Comparison of ENCODE assay signal across 11 cellular contexts in genomic region chr11:75425422-75425821, GRCh38. TPM values are rescaled to one million over a fixed set of nuclear protein-coding genes. Genes with fewer than 3 reads are reported as not detected.
A peak's percentile ranks its signal among the peaks of the same experiment; 100 is the strongest.
DNase-seq lines count a peak whose midpoint lies in the region; ATAC-seq and TF ChIP-seq lines count a peak whose summit lies in the region.
"Had no signal": no experiment of that assay in that cellular context is flagged by ENCODE, and none has a peak within 500 bp of the region (broad histone marks: within the 10 kb centered on the region; RNA-seq: fewer than 3 reads in every experiment).

No MANE protein-coding gene starts in this region.

- no peak overlapping the region for H3K4me3 ChIP-seq in SK-N-SH (ENCODE audit: low read depth in 2 of 2, low read length in 1 of 2)
- H3K4me3 ChIP-seq in OCI-LY7 (ENCODE audit: low read depth, low read length, poor library complexity, severe bottlenecking): no peak overlapping the region
- H3K4me3 ChIP-seq in fibroblast of the aortic adventitia (ENCODE audit: low read depth, low read length): no peak overlapping the region
- no peak overlapping the region for H3K4me3 ChIP-seq in aorta (ENCODE audit: low read length in 2 of 2)
- no peak overlapping the region for H3K4me3 ChIP-seq in left lung

- CTCF ChIA-PET in SK-N-SH (lab: Yijun Ruan, JAX): interaction anchor here (0.8 to 2.1 kb wide), 7 partner anchors 9 to 37 kb away, joined by 3 to 8 read pairs (median 4); no protein-coding TSS in a partner anchor
- CTCF ChIA-PET in OCI-LY7 (lab: Charles Lee; ENCODE audit: unreplicated experiment): no interaction called here

- H2AFZ ChIP-seq in SK-N-SH (ENCODE audit: low read depth) (no peak overlapping the region), OCI-LY7 (ENCODE audit: low read length) (no peak overlapping the region)

- peaks cover 10% of the 10 kb centered on the region for H3F3A ChIP-seq in SK-N-SH (replicated peaks; ENCODE audit: insufficient read depth)

- no peak overlapping the region for H3K9ac ChIP-seq in SK-N-SH

- BruUV-seq in OCI-LY7 (replicated peaks; lab: Mats Ljungman, UMichigan): no TSS peak

- TF ChIP-seq RAD21 in SK-N-SH (IDR thresholded peaks at IDR 0.05; ENCODE audit: low read length): no peak

- POLR2A ChIA-PET in SK-N-SH (lab: Yijun Ruan, JAX): interaction anchor here (0.7 kb wide), 1 partner anchor 10 kb away, joined by 5 read pairs; no protein-coding TSS in a partner anchor
- POLR2A ChIA-PET in OCI-LY7 (lab: Charles Lee): interaction anchor here (0.7 kb wide), 2 partner anchors 25 to 226 kb away, joined by 3 read pairs; no protein-coding TSS in a partner anchor

- intact Hi-C loops in OCI-LY7 (cut with micrococcal nuclease; ENCODE audit: unreplicated experiment): loop anchor here (2.0 kb wide), 1 partner anchor 37 kb away; no protein-coding TSS in a partner anchor
- intact Hi-C loops in aorta (cut with DNase I): no loop called here
- intact Hi-C loops in left lung (cut with DNase I): no loop called here

- no peaks in the 10 kb centered on the region for H4K20me1 ChIP-seq in SK-N-SH (ENCODE audit: insufficient read depth)
- H4K20me1 ChIP-seq in OCI-LY7 (ENCODE audit: insufficient read depth, low read length): no peaks in the 10 kb centered on the region

- TF ChIP-seq EP300 in SK-N-SH (IDR thresholded peaks at IDR 0.05; ENCODE audit: borderline replicate concordance in 1 of 2, low read depth in 1 of 2, low read length in 1 of 2): no peak

- no peak for ATAC-seq in SK-N-SH treated with all-trans-retinoic acid at 6 μM for 48 hours
- no peak for ATAC-seq in aorta (ENCODE audit: low FRiP score)
- no peak for ATAC-seq in left lung
- ATAC-seq: natural killer cell treated with Interleukin-12 subunit alpha and Interleukin-12 subunit beta and Interleukin-15 and Interleukin-18, amount 100 ng/mL, for 72 hours had no signal

- no peaks in the 10 kb centered on the region for H3K9me2 ChIP-seq in SK-N-SH
- H3K9me2 ChIP-seq in OCI-LY7 (ENCODE audit: insufficient read depth, low read length): no peaks in the 10 kb centered on the region

- TF ChIP-seq CTCF in SK-N-SH (IDR thresholded peaks at IDR 0.05) (peak; percentile 37), OCI-LY7 (conservative IDR thresholded peaks at IDR 0.05; ENCODE audit: low read length) (peak; percentile 63), fibroblast of the aortic adventitia (IDR thresholded peaks at IDR 0.05; ENCODE audit: insufficient read depth, low read length) (peak; percentile 20), left lung (IDR thresholded peaks at IDR 0.05) (no peak)

- DNase-seq in SK-N-SH: peak; percentile 56
- peak; percentile 13 for DNase-seq in OCI-LY7 (ENCODE audit: low spot score)
- DNase-seq in fibroblast of the aortic adventitia (ENCODE audit: low read depth): no peak
- DNase-seq in aorta: peak; percentile 42 to 73
- no peak for DNase-seq in activated CD4-positive, alpha-beta T cell treated with anti-CD3 and anti-CD28 coated beads, Interleukin-2, amount 50 U/mL, for 1 hour
- DNase-seq in left lung: no peak
- DNase-seq in NCI-H1105 (lab: John Stamatoyannopoulos, UW): no peak
- DNase-seq: ACHN; stimulated activated CD4-positive, alpha-beta T cell treated with anti-CD3 and anti-CD28 coated beads, Interleukin-12 subunit alpha, Interleukin-12 subunit beta, amount 100 ng/mL, for 4 hours had no signal

- no peak overlapping the region for H3K27ac ChIP-seq in SK-N-SH (ENCODE audit: low read depth in 2 of 2, low read length in 1 of 2)
- H3K27ac ChIP-seq in OCI-LY7 (ENCODE audit: low read depth, low read length, poor library complexity, severe bottlenecking): no peak overlapping the region
- H3K27ac ChIP-seq in aorta (ENCODE audit: low read depth in 1 of 2, low read length in 2 of 2): no peak overlapping the region
- no peak overlapping the region for H3K27ac ChIP-seq in left lung

- H3K36me3 ChIP-seq in SK-N-SH (replicated peaks in 1 of 2; ENCODE audit: control insufficient read depth in 1 of 2, insufficient read depth in 2 of 2, low read length in 1 of 2) (peaks cover 6 to 11% of the 10 kb centered on the region in 2 experiments), OCI-LY7 (ENCODE audit: insufficient read depth, low read length) (no peaks in the 10 kb centered on the region), aorta (ENCODE audit: control insufficient read depth in 1 of 2, insufficient read depth in 2 of 2, low read length in 1 of 2) (no peaks in the 10 kb centered on the region), left lung (peaks cover 0 to 14% of the 10 kb centered on the region in 2 donors)

- WGBS in SK-N-SH (ENCODE audit: low lambda C conversion rate): 98% methylated on average over 22 of the region's 29 CpGs
- WGBS in aorta, 2 donors: 76 to 80% methylated on average over 27 to 29 of the region's 29 CpGs

- H3K4me2 ChIP-seq in SK-N-SH (no peak overlapping the region), OCI-LY7 (ENCODE audit: low read length) (no peak overlapping the region)

- peaks cover under 1% of the 10 kb centered on the region; the same call in 1 of the 2 replicates for H3K79me2 ChIP-seq in SK-N-SH (ENCODE audit: insufficient read depth)
- no peaks in the 10 kb centered on the region for H3K79me2 ChIP-seq in OCI-LY7 (ENCODE audit: insufficient read depth, low read depth, low read length)

- H3K4me1 ChIP-seq in SK-N-SH (ENCODE audit: control insufficient read depth in 1 of 2, insufficient read depth in 2 of 2, low read depth in 1 of 2, low read length in 1 of 2) (peaks cover 0 to 29% of the 10 kb centered on the region in 2 experiments; a peak in 1 of 4 replicates), OCI-LY7 (ENCODE audit: insufficient read depth, low read length, poor library complexity, severe bottlenecking) (no peaks in the 10 kb centered on the region), aorta (ENCODE audit: control insufficient read depth in 1 of 2, insufficient read depth in 2 of 2, low read length in 2 of 2) (no peaks in the 10 kb centered on the region), left lung (peaks cover 0 to 8% of the 10 kb centered on the region in 2 donors)

- H3K27me3 ChIP-seq in SK-N-SH (ENCODE audit: insufficient read depth) (peaks cover under 1% of the 10 kb centered on the region; the same call in 1 of the 2 replicates), aorta (ENCODE audit: control insufficient read depth in 1 of 2, insufficient read depth in 2 of 2, low read length in 1 of 2) (no peaks in the 10 kb centered on the region), left lung (peaks cover 2 to 29% of the 10 kb centered on the region in 2 donors)

- H3K9me3 ChIP-seq in SK-N-SH (no peaks in the 10 kb centered on the region), OCI-LY7 (ENCODE audit: low read length) (no peaks in the 10 kb centered on the region), aorta (ENCODE audit: control insufficient read depth, low read length) (no peaks in the 10 kb centered on the region), left lung (peaks cover 0 to 6% of the 10 kb centered on the region in 2 donors)

TF ChIP-seq in SK-N-SH, 30 proteins besides CTCF, POLR2A, EP300 and RAD21 (continues in another document):
- no peak for TF ChIP-seq SIN3A (IDR thresholded peaks at IDR 0.05; ENCODE audit: borderline replicate concordance, low read depth, low read length)
- no peak for TF ChIP-seq GATA2 (CRISPR knock-in tag; IDR thresholded peaks at IDR 0.05)
- no peak for TF ChIP-seq RXRA (IDR thresholded peaks at IDR 0.05; ENCODE audit: borderline replicate concordance, low read depth)
- TF ChIP-seq FOXJ3 (CRISPR knock-in tag; IDR thresholded peaks at IDR 0.05): no peak
- no peak for TF ChIP-seq USF1 (IDR thresholded peaks at IDR 0.05; ENCODE audit: borderline replicate concordance, low read depth)
- no peak for TF ChIP-seq ELF1 (IDR thresholded peaks at IDR 0.05)
- no peak for TF ChIP-seq FOSL2 (IDR thresholded peaks at IDR 0.05; ENCODE audit: borderline replicate concordance, low read depth)

TF ChIP-seq in SK-N-SH treated with all-trans-retinoic acid at 6 μM for 48 hours, 23 proteins besides CTCF, POLR2A, EP300 and RAD21 (continues in another document):
- TF ChIP-seq GLIS3 (CRISPR knock-in tag; IDR thresholded peaks at IDR 0.05) (no peak), ZFP30 (CRISPR knock-in tag; IDR thresholded peaks at IDR 0.05) (no peak), ZFP3 (CRISPR knock-in tag; IDR thresholded peaks at IDR 0.05) (no peak), ARNTL (CRISPR knock-in tag; IDR thresholded peaks at IDR 0.05; ENCODE audit: borderline replicate concordance, low read depth) (no peak), CSDC2 (CRISPR knock-in tag; IDR thresholded peaks at IDR 0.05) (no peak), RARB (CRISPR knock-in tag; IDR thresholded peaks at IDR 0.05) (no peak), PATZ1 (CRISPR knock-in tag; IDR thresholded peaks at IDR 0.05; ENCODE audit: borderline replicate concordance) (no peak)

RNA-seq across cellular contexts. Expression of gene KLHL35, which starts 7.6 kb away (rescaled TPM):
- 1.7 and 2.0 TPM in 2 replicates for polyA plus RNA-seq in SK-N-SH (2012; rRNA removed)
- polyA plus RNA-seq in SK-N-SH (2012; cell fraction: cytosol; rRNA removed): 0.75 and 1.3 TPM in 2 replicates
- polyA plus RNA-seq in SK-N-SH (2012; cell fraction: nucleus; rRNA removed): 3.9 and 4.9 TPM in 2 replicates
- not detected in 2 replicates for total RNA-seq in OCI-LY7 (2014; rRNA removed; shearing (Covaris generic))
- total RNA-seq in OCI-LY7 (2022): 0.21 TPM in 1 of 2 replicates, not detected in the other
- total RNA-seq in fibroblast of the aortic adventitia (ENCODE audit: low replicate concordance): 3.0 and 3.8 TPM in 2 replicates
- 1 to 10 TPM; 1.3 to 3.1 TPM for total RNA-seq in aorta
- polyA plus RNA-seq in aorta: 1 to 10 TPM in 1 of 2 donors, under 1 TPM in 1; 0.75 to 2.4 TPM
- 1 to 10 TPM; 1.4 to 2.1 TPM for total RNA-seq in left lung

RNA-seq across cellular contexts. Expression of gene RPS3, which starts 26.1 kb away (rescaled TPM):
- polyA plus RNA-seq in SK-N-SH (2012; rRNA removed): 4,220 and 4,540 TPM in 2 replicates
- 4,994 and 6,484 TPM in 2 replicates for polyA plus RNA-seq in SK-N-SH (2012; cell fraction: cytosol; rRNA removed)
- polyA plus RNA-seq in SK-N-SH (2012; cell fraction: nucleus; rRNA removed): 1,010 and 1,542 TPM in 2 replicates
- total RNA-seq in OCI-LY7 (2014; rRNA removed; shearing (Covaris generic)): 3,268 and 3,417 TPM in 2 replicates
- 4,392 and 4,414 TPM in 2 replicates for total RNA-seq in OCI-LY7 (2022)
- 2,208 and 3,605 TPM in 2 replicates for total RNA-seq in fibroblast of the aortic adventitia (ENCODE audit: low replicate concordance)
- total RNA-seq in aorta: 1,000 to 10,000 TPM; 1,466 to 1,593 TPM
- polyA plus RNA-seq in aorta: 1,000 to 10,000 TPM; 2,194 to 3,688 TPM
- 1,000 to 10,000 TPM; 1,943 to 2,064 TPM for total RNA-seq in left lung

Comparison
In these comparisons a context has a peak if more than half of its experiments do, and no peak if none do; other contexts are left out.
1. DNase-seq: peak in SK-N-SH (single experiment), OCI-LY7 (single experiment) and aorta (2 of 2); none in fibroblast of the aortic adventitia (single experiment), activated CD4-positive, alpha-beta T cell treated with anti-CD3 and anti-CD28 coated beads, Interleukin-2, amount 50 U/mL, for 1 hour (single experiment), left lung (0 of 2) and NCI-H1105 (single experiment).
2. CTCF ChIP-seq: peak in SK-N-SH (single experiment), OCI-LY7 (single experiment) and fibroblast of the aortic adventitia (single experiment); none in left lung (0 of 2).